In genomic region chr13:48194392-48194754, GRCh38 we compare ENCODE assay signal across 12 cellular contexts. TPM values are rescaled to one million over a fixed set of nuclear protein-coding genes. Genes with fewer than 3 reads are reported as not detected.
DNase-seq lines count a peak whose midpoint lies in the region; ATAC-seq and TF ChIP-seq lines count a peak whose summit lies in the region.
"Had no signal": no experiment of that assay in that cellular context is flagged by ENCODE, and none has a peak within 500 bp of the region (broad histone marks: within the 10 kb centered on the region; RNA-seq: fewer than 3 reads in every experiment).

No MANE protein-coding gene starts in this region.

- H3K27me3 Mint-ChIP-seq in CD4-positive, alpha-beta T cell, result no peaks in the 10 kb centered on the region
- no peaks in the 10 kb centered on the region for H3K27me3 Mint-ChIP-seq in effector memory CD8-positive, alpha-beta T cell
- peaks cover 2% of the 10 kb centered on the region for H3K27me3 Mint-ChIP-seq in activated CD4-positive, alpha-beta T cell treated with anti-CD3 and anti-CD28 coated beads, Interleukin-2, amount 10 ng/mL, durations not matched to agents 7 days and 5 days
- H3K27me3 Mint-ChIP-seq: activated naive CD8-positive, alpha-beta T cell treated with anti-CD3 and anti-CD28 coated beads, Interleukin-2, amount 10 ng/mL, durations not matched to agents 7 days and 5 days had no signal

- no peak overlapping the region for H3K4me3 ChIP-seq in MM.1S (ENCODE audit: low read length)

- peak overlapping the region; percentile 38 for H3K27ac Mint-ChIP-seq in CD4-positive, alpha-beta T cell
- H3K27ac Mint-ChIP-seq in effector memory CD8-positive, alpha-beta T cell, result no peak overlapping the region
- no peak overlapping the region for H3K27ac Mint-ChIP-seq in activated CD4-positive, alpha-beta T cell treated with anti-CD3 and anti-CD28 coated beads, Interleukin-2, amount 10 ng/mL, durations not matched to agents 7 days and 5 days
- H3K27ac Mint-ChIP-seq: activated naive CD8-positive, alpha-beta T cell treated with anti-CD3 and anti-CD28 coated beads, Interleukin-2, amount 10 ng/mL, durations not matched to agents 7 days and 5 days; T-helper 1 cell treated with Interleukin-12 subunit alpha and Interleukin-12 subunit beta and Interleukin-4 antibody, amounts not matched to agents 30 μg/mL and 1 μg/mL, for 36 hours had no signal

- H3K4me2 ChIP-seq in MM.1S (ENCODE audit: low read depth, low read length), result no peak overlapping the region

- no peaks in the 10 kb centered on the region for H3K36me3 Mint-ChIP-seq in CD4-positive, alpha-beta T cell (ENCODE audit: low read depth)
- no peaks in the 10 kb centered on the region for H3K36me3 Mint-ChIP-seq in effector memory CD8-positive, alpha-beta T cell (ENCODE audit: insufficient read depth)
- peaks cover 4% of the 10 kb centered on the region for H3K36me3 Mint-ChIP-seq in activated CD4-positive, alpha-beta T cell treated with anti-CD3 and anti-CD28 coated beads, Interleukin-2, amount 10 ng/mL, durations not matched to agents 7 days and 5 days (ENCODE audit: low read depth)

- intact Hi-C loops in CD4-positive, alpha-beta T cell (cut with DNase I, micrococcal nuclease), result no loop called here

- H3K27ac ChIP-seq in CD4-positive, alpha-beta T cell (ENCODE audit: low read depth, low read length), result no peak overlapping the region
- no peak overlapping the region for H3K27ac ChIP-seq in MM.1S (ENCODE audit: low read length)

- no peaks in the 10 kb centered on the region for H3K79me2 ChIP-seq in MM.1S (ENCODE audit: low read length)

- no peak overlapping the region for H2AFZ ChIP-seq in MM.1S (ENCODE audit: low read length)

- H3K27me3 ChIP-seq in CD4-positive, alpha-beta T cell (ENCODE audit: control insufficient read depth, insufficient read depth, low read length), result no peaks in the 10 kb centered on the region
- H3K27me3 ChIP-seq in MM.1S (replicated peaks; ENCODE audit: insufficient read depth, low read length), result no peaks in the 10 kb centered on the region

- no peak for TF ChIP-seq CTCF in CD4-positive, alpha-beta T cell (IDR thresholded peaks at IDR 0.05)
- no peak for TF ChIP-seq CTCF in MM.1S (IDR thresholded peaks at IDR 0.05; ENCODE audit: low read length)

- H3K9ac ChIP-seq in MM.1S (ENCODE audit: low read length), result no peak overlapping the region

- no peaks in the 10 kb centered on the region for H3K9me3 Mint-ChIP-seq in CD4-positive, alpha-beta T cell
- H3K9me3 Mint-ChIP-seq in effector memory CD8-positive, alpha-beta T cell, result no peaks in the 10 kb centered on the region
- peaks cover 6% of the 10 kb centered on the region for H3K9me3 Mint-ChIP-seq in activated CD4-positive, alpha-beta T cell treated with anti-CD3 and anti-CD28 coated beads, Interleukin-2, amount 10 ng/mL, durations not matched to agents 7 days and 5 days

- no peaks in the 10 kb centered on the region for H4K20me1 ChIP-seq in MM.1S (ENCODE audit: insufficient read depth, low read length)

- H3F3A ChIP-seq in MM.1S (ENCODE audit: insufficient read depth, low read length), result no peaks in the 10 kb centered on the region

- CTCF ChIA-PET in CD4-positive, alpha-beta T cell (lab: Charles Lee), result no interaction called here
- CTCF ChIA-PET in activated CD4-positive, alpha-beta T cell treated with anti-CD3 and anti-CD28 coated beads, Interleukin-2, amount 10 ng/mL, durations not matched to agents 7 days and 5 days (lab: Charles Lee), result interaction anchor here (1.1 kb wide), 1 partner anchor 10 kb away, joined by 4 read pairs; no protein-coding TSS in a partner anchor

- H3K4me1 ChIP-seq in MM.1S (ENCODE audit: low read length), result no peaks in the 10 kb centered on the region
- H3K4me1 ChIP-seq: Caco-2 had no signal

- no peaks in the 10 kb centered on the region for H3K9me2 ChIP-seq in MM.1S (replicated peaks; ENCODE audit: insufficient read depth, low read length)

- H3K9me3 ChIP-seq in CD4-positive, alpha-beta T cell (ENCODE audit: control insufficient read depth, low read length), result no peaks in the 10 kb centered on the region
- no peaks in the 10 kb centered on the region for H3K9me3 ChIP-seq in MM.1S (replicated peaks; ENCODE audit: insufficient read depth, low read length)
- H3K9me3 ChIP-seq: Caco-2 had no signal

- POLR2A ChIA-PET in CD4-positive, alpha-beta T cell (lab: Charles Lee), result interaction anchor here (1.6 kb wide), 1 partner anchor 27 kb away, joined by 9 read pairs; no protein-coding TSS in a partner anchor
- POLR2A ChIA-PET in activated CD4-positive, alpha-beta T cell treated with anti-CD3 and anti-CD28 coated beads, Interleukin-2, amount 10 ng/mL, durations not matched to agents 7 days and 5 days (lab: Charles Lee), result no interaction called here

- ATAC-seq in CD4-positive, alpha-beta T cell (ENCODE audit: poor library complexity), result no peak
- peak; percentile 92 for ATAC-seq in GM19463 (IDR thresholded peaks at IDR 0.05; ENCODE audit: unreplicated experiment)
- peak; percentile 56 for ATAC-seq in HG03565 (IDR thresholded peaks at IDR 0.05; ENCODE audit: unreplicated experiment)
- peak; percentile 37 for ATAC-seq in effector memory CD8-positive, alpha-beta T cell (replicated peaks)

- H3K4me3 Mint-ChIP-seq in CD4-positive, alpha-beta T cell, result no peak overlapping the region
- no peak overlapping the region for H3K4me3 Mint-ChIP-seq in effector memory CD8-positive, alpha-beta T cell
- H3K4me3 Mint-ChIP-seq in activated CD4-positive, alpha-beta T cell treated with anti-CD3 and anti-CD28 coated beads, Interleukin-2, amount 10 ng/mL, durations not matched to agents 7 days and 5 days, result no peak overlapping the region
- H3K4me3 Mint-ChIP-seq: activated naive CD8-positive, alpha-beta T cell treated with anti-CD3 and anti-CD28 coated beads, Interleukin-2, amount 10 ng/mL, durations not matched to agents 7 days and 5 days; T-helper 1 cell treated with Interleukin-12 subunit alpha and Interleukin-12 subunit beta and Interleukin-4 antibody, amounts not matched to agents 30 μg/mL and 1 μg/mL, for 36 hours had no signal

- DNase-seq in CD4-positive, alpha-beta T cell, result no peak
- DNase-seq in effector memory CD8-positive, alpha-beta T cell, result no peak
- DNase-seq in activated CD4-positive, alpha-beta T cell treated with anti-CD3 and anti-CD28 coated beads, Interleukin-2, amount 10 ng/mL, durations not matched to agents 7 days and 5 days, result no peak
- DNase-seq in activated CD4-positive, alpha-beta T cell treated with anti-CD3 and anti-CD28 coated beads for 48 hours, result no peak
- DNase-seq in GF-D8 (lab: John Stamatoyannopoulos, UW), result no peak
- no peak for DNase-seq in MM.1S
- DNase-seq: activated naive CD8-positive, alpha-beta T cell treated with anti-CD3 and anti-CD28 coated beads, Interleukin-2, amount 10 ng/mL, durations not matched to agents 7 days and 5 days; Caco-2; NCI-H1436 had no signal

- H3K36me3 ChIP-seq in MM.1S (replicated peaks; ENCODE audit: insufficient read depth, low read length), result no peaks in the 10 kb centered on the region

- peaks cover 48% of the 10 kb centered on the region for H3K4me1 Mint-ChIP-seq in CD4-positive, alpha-beta T cell (ENCODE audit: low read depth)
- H3K4me1 Mint-ChIP-seq in effector memory CD8-positive, alpha-beta T cell (ENCODE audit: low read depth in 2 of 2), result peaks cover 0 to 5% of the 10 kb centered on the region in 2 donors
- H3K4me1 Mint-ChIP-seq in activated CD4-positive, alpha-beta T cell treated with anti-CD3 and anti-CD28 coated beads, Interleukin-2, amount 10 ng/mL, durations not matched to agents 7 days and 5 days, result peaks cover 22% of the 10 kb centered on the region

RNA-seq across cellular contexts. Expression of gene ITM2B, which starts 38.6 kb away (rescaled TPM):
- 100 to 1,000 TPM; 305 to 323 TPM for total RNA-seq in CD4-positive, alpha-beta T cell
- total RNA-seq in activated CD4-positive, alpha-beta T cell treated with anti-CD3 and anti-CD28 coated beads, Interleukin-2, amount 10 ng/mL, durations not matched to agents 7 days and 5 days, result 100 to 1,000 TPM; 259 to 317 TPM
